ENCODE assay signal across 27 cellular contexts in genomic region chr5:139885857-139886208, GRCh38.
"Had no signal": no experiment of that assay in that cellular context is flagged by ENCODE, and none has a peak within 500 bp of the region (broad histone marks: within the 10 kb centered on the region; RNA-seq: fewer than 3 reads in every experiment).

No MANE protein-coding gene starts in this region.

- H3K27ac ChIP-seq: epithelial cell of prostate, esophagus squamous epithelium, gastrocnemius medialis, heart right ventricle, left lung, lower lobe of right lung had no signal

- H3K9me3 Mint-ChIP-seq: dendritic cell treated with granulocyte-macrophage colony-stimulating factor and Interleukin-4, amounts not matched to agents 40 ng/mL and 50 ng/mL, for 4 days; effector memory CD8-positive, alpha-beta T cell; endodermal cell; memory B cell; naive thymus-derived CD4-positive, alpha-beta T cell; natural killer cell had no signal

- H3K9me3 ChIP-seq: esophagus squamous epithelium, gastrocnemius medialis, heart right ventricle, left lung, lower lobe of right lung had no signal

- H3K4me3 Mint-ChIP-seq: dendritic cell treated with granulocyte-macrophage colony-stimulating factor and Interleukin-4, amounts not matched to agents 40 ng/mL and 50 ng/mL, for 4 days; effector memory CD8-positive, alpha-beta T cell; endodermal cell; memory B cell; naive thymus-derived CD4-positive, alpha-beta T cell; natural killer cell had no signal

- H3K36me3 ChIP-seq: esophagus squamous epithelium, left lung, lower lobe of right lung had no signal

- H3K36me3 Mint-ChIP-seq: memory B cell; naive thymus-derived CD4-positive, alpha-beta T cell; natural killer cell had no signal

- ATAC-seq: effector memory CD8-positive, alpha-beta T cell; esophagus mucosa; gastrocnemius medialis; heart right ventricle; left cardiac atrium; left lung; left ventricle myocardium superior; lower lobe of right lung; naive thymus-derived CD4-positive, alpha-beta T cell; natural killer cell had no signal

- H3K4me1 ChIP-seq: left lung, lower lobe of right lung had no signal

- H3K27ac Mint-ChIP-seq: dendritic cell treated with granulocyte-macrophage colony-stimulating factor and Interleukin-4, amounts not matched to agents 40 ng/mL and 50 ng/mL, for 4 days; effector memory CD8-positive, alpha-beta T cell; endodermal cell; memory B cell; naive thymus-derived CD4-positive, alpha-beta T cell; natural killer cell had no signal

- DNase-seq: cortex of kidney; effector CD8-positive, alpha-beta T cell; effector memory CD8-positive, alpha-beta T cell; endodermal cell; erythroblast; esophagus squamous epithelium; foreskin fibroblast; foreskin melanocyte; gastrocnemius medialis; glutamatergic neuron; heart right ventricle; hippocampal formation; left cardiac atrium; left lung; left ventricle myocardium superior; lower lobe of right lung; mesendoderm; midbrain; naive thymus-derived CD4-positive, alpha-beta T cell; natural killer cell had no signal

- H3K27me3 ChIP-seq: esophagus squamous epithelium, gastrocnemius medialis, heart right ventricle, left lung had no signal

- H3K4me3 ChIP-seq: esophagus squamous epithelium, gastrocnemius medialis, heart right ventricle, left lung, lower lobe of right lung had no signal

- FAIRE-seq: endometrium, islet of Langerhans, keratinocyte had no signal
